10 cellular contexts compared by ENCODE assay signal in the genomic region with DNA sequence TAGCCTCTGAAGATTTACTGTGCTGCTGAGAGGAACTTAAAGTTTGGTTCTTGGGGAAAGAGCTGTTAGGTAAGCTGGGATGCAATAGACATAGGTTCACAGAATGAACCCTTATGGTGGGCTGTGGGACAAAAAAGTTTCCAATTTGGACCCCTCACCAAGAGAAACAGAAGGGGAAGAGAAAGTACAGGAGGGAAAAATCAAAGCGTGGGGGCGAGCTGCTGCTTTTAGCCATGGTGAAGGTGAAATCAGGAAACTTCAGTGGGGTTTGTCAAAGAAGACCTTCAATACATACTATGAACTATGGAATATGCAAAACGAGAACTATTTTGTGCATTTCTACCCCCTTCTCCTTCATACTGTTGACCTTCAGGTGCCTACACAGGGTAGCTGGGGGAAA. TPM values are rescaled to one million over a fixed set of nuclear protein-coding genes. Genes with fewer than 3 reads are reported as not detected.
DNase-seq lines count a peak whose midpoint lies in the region; ATAC-seq, FAIRE-seq and TF ChIP-seq lines count a peak whose summit lies in the region.
"Had no signal": no experiment of that assay in that cellular context is flagged by ENCODE, and none has a peak within 500 bp of the region (broad histone marks: within the 10 kb centered on the region; RNA-seq: fewer than 3 reads in every experiment).

No MANE protein-coding gene starts in this region.

- H3K27me3 ChIP-seq in effector memory CD4-positive, alpha-beta T cell (replicated peaks; ENCODE audit: control insufficient read depth, insufficient read depth, low read length, poor library complexity, severe bottlenecking), result no peaks in the 10 kb centered on the region
- H3K27me3 ChIP-seq: gastroesophageal sphincter had no signal

- H3K4me3 ChIP-seq in effector memory CD4-positive, alpha-beta T cell (ENCODE audit: insufficient read depth, low read depth, low read length, poor library complexity, severe bottlenecking), result peak overlapping the region; percentile 24
- H3K4me3 ChIP-seq: gastroesophageal sphincter had no signal

- ATAC-seq in GM19467 (IDR thresholded peaks at IDR 0.05; ENCODE audit: unreplicated experiment), result peak; percentile 2
- peak; percentile 1 for ATAC-seq in HG03196 (IDR thresholded peaks at IDR 0.05; ENCODE audit: unreplicated experiment)
- no peak for ATAC-seq in HG03571 (IDR thresholded peaks at IDR 0.05; ENCODE audit: unreplicated experiment)
- ATAC-seq: gastroesophageal sphincter had no signal

- H3K9me3 ChIP-seq in effector memory CD4-positive, alpha-beta T cell (ENCODE audit: control insufficient read depth, low read length), result no peaks in the 10 kb centered on the region
- H3K9me3 ChIP-seq: gastroesophageal sphincter had no signal

- no peaks in the 10 kb centered on the region for H3K36me3 ChIP-seq in effector memory CD4-positive, alpha-beta T cell (ENCODE audit: control insufficient read depth, insufficient read depth, low read length)
- H3K36me3 ChIP-seq: gastroesophageal sphincter had no signal

- H3K27ac ChIP-seq in effector memory CD4-positive, alpha-beta T cell (ENCODE audit: insufficient read depth, low read length, poor library complexity, severe bottlenecking), result peak overlapping the region; percentile 81
- H3K27ac ChIP-seq: gastroesophageal sphincter had no signal

- no peak for FAIRE-seq in urothelium cell line (lab: Jason Lieb, UNC)
- no peak for FAIRE-seq in GM12892 (lab: Jason Lieb, UNC)

- TF ChIP-seq POLR2A in GM10847 (IDR thresholded peaks at IDR 0.05; ENCODE audit: extremely low read depth, insufficient read length) (peak; percentile 4), GM12892 (IDR thresholded peaks at IDR 0.05; ENCODE audit: low read depth, low read length) (no peak; the same call in 1 of the 2 replicates)

- peaks cover 36% of the 10 kb centered on the region for H3K4me1 ChIP-seq in effector memory CD4-positive, alpha-beta T cell (ENCODE audit: control insufficient read depth, insufficient read depth, low read length, poor library complexity, severe bottlenecking)
- H3K4me1 ChIP-seq: gastroesophageal sphincter had no signal

- no peak for DNase-seq in effector memory CD4-positive, alpha-beta T cell
- DNase-seq in urothelium cell line (ENCODE audit: low spot score), result no peak
- no peak for DNase-seq in NCI-H226
- DNase-seq in GM12892 (ENCODE audit: insufficient read length), result no peak
- DNase-seq: anterior cingulate cortex had no signal

RNA-seq across cellular contexts. Expression of gene NINJ2, which starts 10.6 kb away (rescaled TPM):
- 23.4 TPM for polyA plus RNA-seq in GM12892 (2012; ENCODE audit: missing spikeins)
